ENCODE assay signal across 1 cellular context in the genomic region with DNA sequence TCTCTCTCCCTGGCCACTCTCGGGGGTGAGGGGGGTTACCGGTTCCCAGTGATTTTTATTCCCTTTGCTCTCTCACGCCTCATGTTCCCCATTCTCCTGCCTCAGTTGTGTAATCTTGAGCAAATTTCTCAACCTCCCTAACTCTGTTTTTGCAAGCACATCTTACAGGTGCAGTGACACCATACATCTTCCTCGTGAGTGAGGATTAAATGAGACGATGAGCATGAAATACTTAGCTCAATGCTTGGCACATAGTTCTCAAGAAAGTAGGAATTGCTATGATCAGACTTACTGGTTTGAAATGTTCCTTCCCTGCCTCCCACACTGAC.
A peak's percentile ranks its signal among the peaks of the same experiment; 100 is the strongest.
TF ChIP-seq lines count a peak whose summit lies in the region.

No MANE protein-coding gene starts in this region.

TF ChIP-seq in HepG2, 621 proteins besides CTCF, POLR2A, EP300 and RAD21:
- no peak for TF ChIP-seq ZNF468 (CRISPR knock-in tag; IDR thresholded peaks at IDR 0.05)
- TF ChIP-seq ZNF101 (CRISPR knock-in tag; IDR thresholded peaks at IDR 0.05; ENCODE audit: borderline replicate concordance, low read depth), result no peak
- no peak for TF ChIP-seq FLYWCH1 (CRISPR knock-in tag; IDR thresholded peaks at IDR 0.05)
- no peak for TF ChIP-seq KAT7 (CRISPR knock-in tag; IDR thresholded peaks at IDR 0.05; ENCODE audit: borderline replicate concordance)
- no peak for TF ChIP-seq RXRA (CRISPR knock-in tag; IDR thresholded peaks at IDR 0.05)
- TF ChIP-seq, protein P1, sequence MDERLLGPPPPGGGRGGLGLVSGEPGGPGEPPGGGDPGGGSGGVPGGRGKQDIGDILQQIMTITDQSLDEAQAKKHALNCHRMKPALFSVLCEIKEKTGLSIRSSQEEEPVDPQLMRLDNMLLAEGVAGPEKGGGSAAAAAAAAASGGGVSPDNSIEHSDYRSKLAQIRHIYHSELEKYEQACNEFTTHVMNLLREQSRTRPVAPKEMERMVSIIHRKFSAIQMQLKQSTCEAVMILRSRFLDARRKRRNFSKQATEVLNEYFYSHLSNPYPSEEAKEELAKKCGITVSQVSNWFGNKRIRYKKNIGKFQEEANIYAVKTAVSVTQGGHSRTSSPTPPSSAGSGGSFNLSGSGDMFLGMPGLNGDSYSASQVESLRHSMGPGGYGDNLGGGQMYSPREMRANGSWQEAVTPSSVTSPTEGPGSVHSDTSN (CRISPR knock-in tag; IDR thresholded peaks at IDR 0.05), result no peak
- 0 out of 2 replicates have a peak, but pooled peaks have one; percentile 1 for TF ChIP-seq ZNF773 (CRISPR knock-in tag; IDR thresholded peaks at IDR 0.05; ENCODE audit: borderline replicate concordance)
- TF ChIP-seq ZNF510 (CRISPR knock-in tag; IDR thresholded peaks at IDR 0.05; ENCODE audit: low read depth), result no peak
